32 cellular contexts compared by ENCODE assay signal in genomic region chr10:565676-566075, GRCh38.
"Had no signal": no experiment of that assay in that cellular context is flagged by ENCODE, and none has a peak within 500 bp of the region (broad histone marks: within the 10 kb centered on the region; RNA-seq: fewer than 3 reads in every experiment).

No MANE protein-coding gene starts in this region.

- H3K27ac ChIP-seq: brain microvascular endothelial cell, SJCRH30, SK-N-MC had no signal

- H3K9me3 ChIP-seq: SJCRH30 had no signal

- H3K36me3 ChIP-seq: brain microvascular endothelial cell, MG63, SJCRH30 had no signal

- H3K27me3 Mint-ChIP-seq: activated CD4-positive, alpha-beta T cell treated with anti-CD3 and anti-CD28 coated beads, Interleukin-2, amount 10 ng/mL, durations not matched to agents 24 days and 14 days had no signal

- H3K27me3 ChIP-seq: brain microvascular endothelial cell, MG63, SJCRH30 had no signal

- ATAC-seq: activated CD8-positive, alpha-beta T cell treated with anti-CD3 and anti-CD28 coated beads for 36 hours; activated T-cell treated with anti-CD3 and anti-CD28 coated beads, Interleukin-2, amount 50 U/mL, for 72 hours; activated T-helper 17 cell treated with anti-CD3 and anti-CD28 coated beads, Interleukin-2, amount 50 U/mL, for 72 hours had no signal

- H3K4me1 ChIP-seq: SJCRH30 had no signal

- H3K4me3 ChIP-seq: MG63, SJCRH30, SK-N-MC had no signal

- H3K27ac Mint-ChIP-seq: activated CD4-positive, alpha-beta T cell treated with anti-CD3 and anti-CD28 coated beads, Interleukin-2, amount 10 ng/mL, durations not matched to agents 24 days and 14 days; activated CD8-positive, alpha-beta T cell treated with anti-CD3 and anti-CD28 coated beads for 36 hours; activated naive CD8-positive, alpha-beta T cell treated with anti-CD3 and anti-CD28 coated beads for 36 hours; activated T-cell treated with anti-CD3 and anti-CD28 coated beads, Interleukin-2, amount 50 U/mL, for 72 hours; activated T-helper 17 cell treated with anti-CD3 and anti-CD28 coated beads, Interleukin-2, amount 50 U/mL, for 72 hours; T-helper 1 cell treated with Interleukin-12 subunit alpha and Interleukin-12 subunit beta and Interleukin-4 antibody, amounts not matched to agents 30 μg/mL and 1 μg/mL, for 36 hours; T-helper 2 cell treated with Interferon-gamma antibody and Interleukin-4, amounts not matched to agents 5 μg/mL and 100 μg/mL, for 36 hours had no signal

- H3K4me3 Mint-ChIP-seq: activated CD4-positive, alpha-beta T cell treated with anti-CD3 and anti-CD28 coated beads, Interleukin-2, amount 10 ng/mL, durations not matched to agents 24 days and 14 days; activated CD8-positive, alpha-beta T cell treated with anti-CD3 and anti-CD28 coated beads for 36 hours; activated naive CD8-positive, alpha-beta T cell treated with anti-CD3 and anti-CD28 coated beads for 36 hours; activated T-cell treated with anti-CD3 and anti-CD28 coated beads, Interleukin-2, amount 50 U/mL, for 72 hours; activated T-helper 17 cell treated with anti-CD3 and anti-CD28 coated beads, Interleukin-2, amount 50 U/mL, for 72 hours; T-helper 1 cell treated with Interleukin-12 subunit alpha and Interleukin-12 subunit beta and Interleukin-4 antibody, amounts not matched to agents 30 μg/mL and 1 μg/mL, for 36 hours; T-helper 2 cell treated with Interferon-gamma antibody and Interleukin-4, amounts not matched to agents 5 μg/mL and 100 μg/mL, for 36 hours had no signal

- H3K36me3 Mint-ChIP-seq: activated naive CD8-positive, alpha-beta T cell treated with anti-CD3 and anti-CD28 coated beads for 36 hours had no signal

- H3K9me3 Mint-ChIP-seq: T-helper 2 cell treated with Interferon-gamma antibody and Interleukin-4, amounts not matched to agents 5 μg/mL and 100 μg/mL, for 36 hours had no signal

- DNase-seq: activated CD4-positive, alpha-beta T cell treated with anti-CD3 and anti-CD28 coated beads, Interleukin-2, amount 10 ng/mL, durations not matched to agents 24 days and 14 days; activated CD4-positive, alpha-beta T cell treated with anti-CD3 and anti-CD28 coated beads, Interleukin-2, amount 50 U/mL, for 4 hours; activated CD8-positive, alpha-beta T cell treated with anti-CD3 and anti-CD28 coated beads for 36 hours; activated effector memory CD4-positive, alpha-beta T cell treated with anti-CD3 and anti-CD28 coated beads, Interleukin-2, amount 50 U/mL, for 16 hours; activated naive CD4-positive, alpha-beta T cell; activated naive CD4-positive, alpha-beta T cell treated with anti-CD3 and anti-CD28 coated beads, Interleukin-2, amount 50 U/mL, for 16 hours; activated naive CD8-positive, alpha-beta T cell treated with anti-CD3 and anti-CD28 coated beads for 36 hours; activated T-cell treated with anti-CD3 and anti-CD28 coated beads, Interleukin-2, amount 50 U/mL, for 1 hour; activated T-cell treated with anti-CD3 and anti-CD28 coated beads, Interleukin-2, amount 50 U/mL, for 72 hours; amniotic stem cell; aorta; brain microvascular endothelial cell; Kasumi-1; KBM-7; MG63; MV-4-11; NCI-H1092; NCI-H1436 treated with DMSO at 0.1 percent for 48 hours; NCI-H187; NCI-H2029 treated with DMSO at 0.1 percent for 48 hours; NCI-H2107; NCI-H2171; NCI-H510A; NCI-H526; NCI-H748 treated with DMSO at 0.1 percent for 48 hours; OCI-M1; SHP77; SJCRH30 had no signal

- H3K4me1 Mint-ChIP-seq: activated CD4-positive, alpha-beta T cell treated with anti-CD3 and anti-CD28 coated beads, Interleukin-2, amount 10 ng/mL, durations not matched to agents 24 days and 14 days; activated naive CD8-positive, alpha-beta T cell treated with anti-CD3 and anti-CD28 coated beads for 36 hours; activated T-helper 17 cell treated with anti-CD3 and anti-CD28 coated beads, Interleukin-2, amount 50 U/mL, for 72 hours had no signal
